8 cellular contexts compared by ENCODE assay signal in genomic region chr10:44958196-44958896, GRCh38. TPM values are rescaled to one million over a fixed set of nuclear protein-coding genes. Genes with fewer than 3 reads are reported as not detected.
A peak's percentile ranks its signal among the peaks of the same experiment; 100 is the strongest.
DNase-seq lines count a peak whose midpoint lies in the region; TF ChIP-seq lines count a peak whose summit lies in the region.

No MANE protein-coding gene starts in this region.

- H3K9ac ChIP-seq in HUES6 (ENCODE audit: low read length): peak overlapping the region; percentile 82

- no peaks in the 10 kb centered on the region for H3K36me3 ChIP-seq in HUES6 (ENCODE audit: control insufficient read depth, insufficient read depth, low read length)
- peaks cover 4% of the 10 kb centered on the region for H3K36me3 ChIP-seq in suprapubic skin

- no peak for DNase-seq in AG04450 (ENCODE audit: low read depth, low spot score)
- peak; percentile 81 for DNase-seq in astrocyte of the hippocampus (ENCODE audit: low read depth, low spot score)
- DNase-seq in kidney glomerular epithelial cell (lab: John Stamatoyannopoulos, UW): peak; percentile 70
- DNase-seq in suprapubic skin (ENCODE audit: low spot score in 2 of 2): peak in 1 of 2 donors; percentile 45
- DNase-seq in HUDEP-2 (lab: John Stamatoyannopoulos, UW; ENCODE audit: unreplicated experiment in 76 of 76): no peak
- DNase-seq in HK-2 (ENCODE audit: unreplicated experiment): no peak
- no peak for DNase-seq in activated CD4-positive, alpha-beta T cell treated with anti-CD3 and anti-CD28 coated beads, Interleukin-2, amount 50 U/mL, for 4 hours

- TF ChIP-seq CTCF in AG04450 (IDR thresholded peaks at IDR 0.05; ENCODE audit: low read depth, low read length) (no peak), suprapubic skin (IDR thresholded peaks at IDR 0.05) (no peak)

- TF ChIP-seq POLR2A in suprapubic skin (IDR thresholded peaks at IDR 0.05): no peak

- TF ChIP-seq EP300 in suprapubic skin (IDR thresholded peaks at IDR 0.05): no peak

- H3K27ac ChIP-seq in AG04450 (ENCODE audit: low read depth, low read length): no peak overlapping the region
- H3K27ac ChIP-seq in HUES6 (ENCODE audit: low read depth, low read length): no peak overlapping the region
- H3K27ac ChIP-seq in suprapubic skin: peak overlapping the region; percentile 85

- H3K4me3 ChIP-seq in AG04450 (ENCODE audit: low read depth, low read length) (peak overlapping the region; percentile 71), HUES6 (ENCODE audit: low read depth, low read length) (peak overlapping the region; percentile 90), suprapubic skin (peak overlapping the region; percentile 75)

- CTCF ChIA-PET in AG04450 (lab: Charles Lee): interaction anchor here (0.7 kb wide), 1 partner anchor 263 kb away, joined by 3 read pairs; no protein-coding TSS in a partner anchor

- H3K27me3 ChIP-seq in AG04450 (ENCODE audit: control insufficient read depth, insufficient read depth, low read length) (no peaks in the 10 kb centered on the region), HUES6 (ENCODE audit: control insufficient read depth, insufficient read depth, low read length) (peaks cover 7% of the 10 kb centered on the region), suprapubic skin (no peaks in the 10 kb centered on the region)

- POLR2A ChIA-PET in AG04450 (lab: Yijun Ruan, JAX): no interaction called here

- H3K4me1 ChIP-seq in HUES6 (ENCODE audit: control insufficient read depth, insufficient read depth, low read length) (peaks cover 37% of the 10 kb centered on the region), suprapubic skin (peaks cover 61% of the 10 kb centered on the region)

- 15% methylated on average over 5 of the region's 5 CpGs for WGBS in suprapubic skin

- H3K9me3 ChIP-seq in AG04450 (ENCODE audit: control insufficient read depth, insufficient read depth, low read length) (no peaks in the 10 kb centered on the region; the same call in 1 of the 2 replicates), HUES6 (ENCODE audit: control insufficient read depth, insufficient read depth, low read depth, low read length) (no peaks in the 10 kb centered on the region), suprapubic skin (no peaks in the 10 kb centered on the region)

RNA-seq across cellular contexts. Expression of gene RASSF4, which starts 1.3 kb away (rescaled TPM):
- 11.2 and 13.0 TPM in 2 replicates for polyA plus RNA-seq in AG04450 (2011; rRNA removed)
- polyA minus RNA-seq in AG04450 (2011; rRNA and poly(A)+ RNA removed): 12.9 and 13.1 TPM in 2 replicates
- 10 to 100 TPM in 2 of 4 donors, 1 to 10 TPM in 2; 4.4 to 23.3 (median 12.9) TPM for total RNA-seq in suprapubic skin

RNA-seq across cellular contexts. Expression of gene DEPP1, which starts 20.3 kb away (rescaled TPM):
- 31.1 and 50.3 TPM in 2 replicates for polyA plus RNA-seq in AG04450 (2011; rRNA removed)
- polyA minus RNA-seq in AG04450 (2011; rRNA and poly(A)+ RNA removed): 70.4 and 97.9 TPM in 2 replicates
- total RNA-seq in suprapubic skin: 100 to 1,000 TPM in 1 of 4 donors, 10 to 100 TPM in 3; 27.5 to 101 (median 38.2) TPM

RNA-seq across cellular contexts. Expression of gene ZNF22, which starts 42.4 kb away (rescaled TPM):
- polyA plus RNA-seq in AG04450 (2011; rRNA removed): 17.4 and 23.4 TPM in 2 replicates
- 4.7 and 7.9 TPM in 2 replicates for polyA minus RNA-seq in AG04450 (2011; rRNA and poly(A)+ RNA removed)
- 10 to 100 TPM in 1 of 4 donors, 1 to 10 TPM in 3; 6.7 to 15.1 (median 8.5) TPM for total RNA-seq in suprapubic skin

RNA-seq across cellular contexts. Expression of gene TMEM72, which starts 47.2 kb away (rescaled TPM):
- not detected in 2 replicates for polyA plus RNA-seq in AG04450 (2011; rRNA removed)
- not detected in 2 replicates for polyA minus RNA-seq in AG04450 (2011; rRNA and poly(A)+ RNA removed)
- not detected for total RNA-seq in suprapubic skin

Comparison
In these comparisons a context has a peak if more than half of its experiments do, and no peak if none do; other contexts are left out.
1. DNase-seq: peak in astrocyte of the hippocampus (single experiment) and kidney glomerular epithelial cell (single experiment); none in AG04450 (single experiment), HUDEP-2 (0 of 76), HK-2 (single experiment) and activated CD4-positive, alpha-beta T cell treated with anti-CD3 and anti-CD28 coated beads, Interleukin-2, amount 50 U/mL, for 4 hours (0 of 2).
2. Peak in every context shown above with its lines, with median percentiles within 50 percentile points of each other: H3K4me3 ChIP-seq.